ENCODE assay signal across 1 cellular context in the genomic region with DNA sequence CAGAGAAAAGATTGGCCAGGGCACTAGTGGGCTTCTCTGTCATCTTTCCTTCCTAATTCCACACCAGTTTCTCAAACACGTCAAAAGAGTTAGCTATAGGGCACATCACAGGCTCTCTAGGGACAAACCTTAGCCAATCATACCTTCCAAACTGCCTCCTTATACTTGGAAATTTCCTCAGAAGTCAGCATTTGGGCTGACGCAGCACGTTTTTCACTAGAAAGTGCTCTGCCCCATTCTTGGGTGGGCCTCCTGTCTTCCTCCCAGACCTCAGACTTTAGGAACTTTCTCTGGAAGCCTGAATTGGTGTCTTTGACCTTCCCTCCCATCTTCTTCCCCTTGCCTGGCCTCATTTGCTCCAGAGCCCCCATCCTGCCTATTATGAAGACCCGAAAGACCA.
TF ChIP-seq lines count a peak whose summit lies in the region.

No MANE protein-coding gene starts in this region.

TF ChIP-seq in neural cell, 6 proteins besides CTCF, POLR2A, EP300 and RAD21 (continued from another document):
- TF ChIP-seq EZH2 (IDR thresholded peaks at IDR 0.05; ENCODE audit: borderline replicate concordance, insufficient read depth, low read length, poor library complexity, severe bottlenecking) = no peak
